In genomic region chr17:37643829-37644228, GRCh38 we compare ENCODE assay signal across 8 cellular contexts. TPM values are rescaled to one million over a fixed set of nuclear protein-coding genes. Genes with fewer than 3 reads are reported as not detected.
DNase-seq lines count a peak whose midpoint lies in the region; ATAC-seq and TF ChIP-seq lines count a peak whose summit lies in the region.

No MANE protein-coding gene starts in this region.

- TF ChIP-seq CTCF in PC-9 (conservative IDR thresholded peaks at IDR 0.05), result no peak
- no peak for TF ChIP-seq CTCF in epithelial cell of proximal tubule (conservative IDR thresholded peaks at IDR 0.05; ENCODE audit: low read depth, low read length)
- no peak for TF ChIP-seq CTCF in parathyroid adenoma (IDR thresholded peaks at IDR 0.05)

- intact Hi-C loops in PC-9 (cut with micrococcal nuclease; ENCODE audit: unreplicated experiment), result loop anchor here (2.0 kb wide), 1 partner anchor 127 kb away; no protein-coding TSS in a partner anchor

- 0 out of 2 replicates have a peak, but pooled peaks cover 2% of the 10 kb centered on the region for H4K20me1 ChIP-seq in PC-9 (ENCODE audit: insufficient read depth)

- H3K27ac ChIP-seq in PC-9 (0 out of 2 replicates have a peak overlapping the region, but pooled peaks have one; percentile 25), parathyroid adenoma (peak overlapping the region; percentile 74)

- BruUV-seq in PC-9 (replicated peaks; lab: Mats Ljungman, UMichigan), result TSS peak; percentile 68

- POLR2A ChIA-PET in PC-9 (lab: Charles Lee; ENCODE audit: unreplicated experiment), result interaction anchor here (0.6 kb wide), 3 partner anchors 34 to 152 kb away, joined by 3 to 4 read pairs (median 3); partner anchors contain the start of gene SYNRG

- H3K27me3 ChIP-seq in PC-9 (ENCODE audit: insufficient read depth, low read depth), result no peaks in the 10 kb centered on the region
- H3K27me3 ChIP-seq in parathyroid adenoma (ENCODE audit: control insufficient read depth, insufficient read depth, low read length), result no peaks in the 10 kb centered on the region

- H2AFZ ChIP-seq in PC-9, result peak overlapping the region; percentile 75
- peak overlapping the region; percentile 92 for H2AFZ ChIP-seq in parathyroid adenoma

- H3K9me3 ChIP-seq in ES-I3 (ENCODE audit: control insufficient read depth, insufficient read depth, low read length), result no peaks in the 10 kb centered on the region
- H3K9me3 ChIP-seq in PC-9 (ENCODE audit: insufficient read depth, low read depth), result no peaks in the 10 kb centered on the region
- no peaks in the 10 kb centered on the region for H3K9me3 ChIP-seq in parathyroid adenoma (ENCODE audit: control insufficient read depth, low read length)

- peaks cover 33% of the 10 kb centered on the region for H3K79me2 ChIP-seq in PC-9 (ENCODE audit: low read depth)
- H3K79me2 ChIP-seq in parathyroid adenoma, result peaks cover 9% of the 10 kb centered on the region

- no peaks in the 10 kb centered on the region for H3K4me1 ChIP-seq in ES-I3 (ENCODE audit: insufficient read depth, low read length)
- peaks cover 22% of the 10 kb centered on the region for H3K4me1 ChIP-seq in PC-9 (replicated peaks; ENCODE audit: insufficient read depth)
- H3K4me1 ChIP-seq in parathyroid adenoma, result peaks cover 5% of the 10 kb centered on the region

- CTCF ChIA-PET in PC-9 (lab: Charles Lee), result no interaction called here

- H3K4me3 ChIP-seq in PC-9 (peak overlapping the region; percentile 79; the same call in 1 of the 2 replicates), epithelial cell of proximal tubule (ENCODE audit: low read depth, low read length) (peak overlapping the region; percentile 78), parathyroid adenoma (ENCODE audit: low read depth, low read length) (peak overlapping the region; percentile 84)

- H3K9ac ChIP-seq in ES-I3 (ENCODE audit: low read depth, low read length), result peak overlapping the region; percentile 72
- no peak overlapping the region for H3K9ac ChIP-seq in parathyroid adenoma

- peaks cover 4% of the 10 kb centered on the region for H3K36me3 ChIP-seq in ES-I3 (ENCODE audit: insufficient read depth, low read length)
- 0 out of 2 replicates have a peak, but pooled peaks cover 9% of the 10 kb centered on the region for H3K36me3 ChIP-seq in PC-9 (ENCODE audit: low read depth)
- H3K36me3 ChIP-seq in parathyroid adenoma (ENCODE audit: control insufficient read depth, insufficient read depth, low read length), result no peaks in the 10 kb centered on the region

- H3F3A ChIP-seq in PC-9 (ENCODE audit: insufficient read depth, low read depth), result no peaks in the 10 kb centered on the region

- H3K4me2 ChIP-seq in PC-9 (peak overlapping the region; percentile 90), parathyroid adenoma (ENCODE audit: low read length) (peak overlapping the region; percentile 73)

- DNase-seq in PC-9 (peak in 1 of 2 experiments; percentile 6), epithelial cell of proximal tubule (ENCODE audit: low read depth) (no peak), NCI-H1436 (lab: John Stamatoyannopoulos, UW) (no peak), middle frontal gyrus (ENCODE audit: extremely low spot score, low spot score) (no peak)
- no peak for DNase-seq in stimulated activated CD4-positive, alpha-beta T cell treated with anti-CD3 and anti-CD28 coated beads, Interleukin-12 subunit alpha, Interleukin-12 subunit beta, amount 100 ng/mL, for 4 hours

- no peaks in the 10 kb centered on the region for H3K9me2 ChIP-seq in PC-9 (ENCODE audit: insufficient read depth)

- no peak for ATAC-seq in HG02763 (IDR thresholded peaks at IDR 0.05; ENCODE audit: unreplicated experiment)

RNA-seq across cellular contexts. Expression of gene DDX52, which starts 0.6 kb away (rescaled TPM):
- total RNA-seq in PC-9 (2021), result 23.5 and 31.8 TPM in 2 replicates
- total RNA-seq in epithelial cell of proximal tubule, result 34.5 and 40.2 TPM in 2 replicates

RNA-seq across cellular contexts. Expression of gene SYNRG, which starts 34.6 kb away (rescaled TPM):
- total RNA-seq in PC-9 (2021), result 18.7 and 28.9 TPM in 2 replicates
- 10.4 and 11.0 TPM in 2 replicates for total RNA-seq in epithelial cell of proximal tubule
